In genomic region chr6:100344761-100345160, GRCh38 we compare ENCODE assay signal across 20 cellular contexts.
DNase-seq lines count a peak whose midpoint lies in the region; ATAC-seq, FAIRE-seq and TF ChIP-seq lines count a peak whose summit lies in the region.
"Had no signal": no experiment of that assay in that cellular context is flagged by ENCODE, and none has a peak within 500 bp of the region (broad histone marks: within the 10 kb centered on the region; RNA-seq: fewer than 3 reads in every experiment).

No MANE protein-coding gene starts in this region.

- no peak overlapping the region for H3K9ac ChIP-seq in SU-DHL-6 (ENCODE audit: low read length)
- H3K9ac ChIP-seq: neural progenitor cell had no signal

- no peak overlapping the region for H3K4me3 ChIP-seq in SU-DHL-6 (ENCODE audit: insufficient read depth, low read length, poor library complexity, severe bottlenecking)
- H3K4me3 ChIP-seq: dorsolateral prefrontal cortex, esophagus muscularis mucosa, neural progenitor cell, upper lobe of left lung had no signal

- H4K20me1 ChIP-seq in SU-DHL-6 (ENCODE audit: low read depth, low read length), result no peaks in the 10 kb centered on the region

- H3K36me3 ChIP-seq in SU-DHL-6 (ENCODE audit: low read length), result no peaks in the 10 kb centered on the region
- H3K36me3 ChIP-seq: esophagus muscularis mucosa, neural progenitor cell, upper lobe of left lung had no signal

- H3K4me1 ChIP-seq in foreskin keratinocyte, result no peaks in the 10 kb centered on the region
- H3K4me1 ChIP-seq: esophagus muscularis mucosa, upper lobe of left lung had no signal

- H3F3A ChIP-seq in SU-DHL-6 (ENCODE audit: insufficient read depth), result no peaks in the 10 kb centered on the region; the same call in 1 of the 2 replicates

- H3K9me2 ChIP-seq in SU-DHL-6 (replicated peaks; ENCODE audit: insufficient read depth, low read length), result no peaks in the 10 kb centered on the region

- no peak overlapping the region for H3K27ac ChIP-seq in SU-DHL-6 (ENCODE audit: low read depth, low read length)
- H3K27ac ChIP-seq in foreskin keratinocyte, result no peak overlapping the region
- H3K27ac ChIP-seq: dorsolateral prefrontal cortex, esophagus muscularis mucosa, neural progenitor cell, upper lobe of left lung had no signal

- FAIRE-seq in GM19239 (lab: Jason Lieb, UNC), result no peak
- FAIRE-seq: A204.1, kidney had no signal

- H2AFZ ChIP-seq in SU-DHL-6 (ENCODE audit: low read depth, low read length, severe bottlenecking), result peak overlapping the region; percentile 7
- H2AFZ ChIP-seq: neural progenitor cell had no signal

- no peaks in the 10 kb centered on the region for H3K79me2 ChIP-seq in SU-DHL-6 (ENCODE audit: insufficient read depth, low read length)

- no peaks in the 10 kb centered on the region for H3K9me3 ChIP-seq in SU-DHL-6 (ENCODE audit: insufficient read depth, low read length)
- H3K9me3 ChIP-seq: upper lobe of left lung had no signal

- H3K4me2 ChIP-seq in SU-DHL-6 (ENCODE audit: low read depth, low read length, poor library complexity, severe bottlenecking), result no peak overlapping the region
- H3K4me2 ChIP-seq: neural progenitor cell had no signal

- peak; percentile 80 for DNase-seq in A172 (ENCODE audit: low spot score)
- DNase-seq in HS-5 (ENCODE audit: low read depth), result peak; percentile 61
- peak in 1 of 2 donors; percentile 49 for DNase-seq in foreskin keratinocyte
- DNase-seq in NCI-H69 (lab: John Stamatoyannopoulos, UW), result no peak
- no peak for DNase-seq in GM19239 (ENCODE audit: insufficient read length, low spot score)
- DNase-seq: activated CD4-positive, alpha-beta T cell treated with anti-CD3 and anti-CD28 coated beads, Interleukin-2, amount 10 ng/mL, durations not matched to agents 7 days and 5 days; DMS153; dorsolateral prefrontal cortex; kidney; NCI-H1048; NCI-H2081; NCI-H524; stimulated activated naive CD8-positive, alpha-beta T cell treated with anti-CD3 and anti-CD28 coated beads, Interleukin-15, Interleukin-2, amounts not matched to agents 100 U/mL and 50 U/mL, for 24 hours; upper lobe of left lung had no signal

- ATAC-seq in foreskin keratinocyte (peak; percentile 67), GM21423 (IDR thresholded peaks at IDR 0.05; ENCODE audit: unreplicated experiment) (no peak), HG02970 (IDR thresholded peaks at IDR 0.05; ENCODE audit: low FRiP score, unreplicated experiment) (no peak)
- ATAC-seq: stimulated activated naive CD8-positive, alpha-beta T cell treated with anti-CD3 and anti-CD28 coated beads, Interleukin-15, Interleukin-2, amounts not matched to agents 100 U/mL and 50 U/mL, for 24 hours had no signal

- TF ChIP-seq CTCF in SU-DHL-6 (IDR thresholded peaks at IDR 0.05; ENCODE audit: insufficient read depth, low read length, poor library complexity, severe bottlenecking) (no peak), foreskin keratinocyte (conservative IDR thresholded peaks at IDR 0.05) (no peak)

- H3K27me3 ChIP-seq in SU-DHL-6 (ENCODE audit: low read length) (no peaks in the 10 kb centered on the region), foreskin keratinocyte (peaks cover 13% of the 10 kb centered on the region)
- H3K27me3 ChIP-seq: esophagus muscularis mucosa, neural progenitor cell, upper lobe of left lung had no signal

Comparison
In these comparisons a context has a peak if more than half of its experiments do, and no peak if none do; other contexts are left out.
1. DNase-seq: peak in A172 (single experiment) and HS-5 (single experiment); none in NCI-H69 (single experiment) and GM19239 (single experiment).